ENCODE assay signal across 8 cellular contexts in genomic region chr15:66356069-66356358, GRCh38. TPM values are rescaled to one million over a fixed set of nuclear protein-coding genes. Genes with fewer than 3 reads are reported as not detected.
DNase-seq lines count a peak whose midpoint lies in the region; ATAC-seq and TF ChIP-seq lines count a peak whose summit lies in the region.

No MANE protein-coding gene starts in this region.

- H3K27ac ChIP-seq in body of pancreas, result peak overlapping the region; percentile 20 to 78 (median 74)
- peak overlapping the region; percentile 85 for H3K27ac ChIP-seq in muscle layer of colon (ENCODE audit: low read depth, low read length)

- 5 to 11% methylated on average over 12 of the region's 12 CpGs for WGBS in body of pancreas, 2 donors

- H3K36me3 ChIP-seq in BJ (ENCODE audit: control insufficient read depth, insufficient read depth, low read length) (no peaks in the 10 kb centered on the region), body of pancreas (replicated peaks in 1 of 2; ENCODE audit: insufficient read depth in 1 of 2, low read depth in 2 of 2) (no peaks in the 10 kb centered on the region), muscle layer of colon (ENCODE audit: insufficient read depth, low read length) (no peaks in the 10 kb centered on the region)

- H3K9me3 ChIP-seq in body of pancreas (no peaks in the 10 kb centered on the region), muscle layer of colon (ENCODE audit: low read length) (no peaks in the 10 kb centered on the region)

- DNase-seq in BJ (ENCODE audit: low read depth) (no peak), HFF-Myc (ENCODE audit: extremely low read depth, low read depth) (no peak), body of pancreas (no peak)
- no peak for DNase-seq in stimulated activated CD4-positive, alpha-beta T cell treated with anti-CD3 and anti-CD28 coated beads, Interleukin-2, amount 100 ng/mL, for 48 hours

- ATAC-seq in body of pancreas (no peak), HG02884 (IDR thresholded peaks at IDR 0.05; ENCODE audit: unreplicated experiment) (no peak), HG03196 (IDR thresholded peaks at IDR 0.05; ENCODE audit: unreplicated experiment) (no peak), HG02763 (IDR thresholded peaks at IDR 0.05; ENCODE audit: unreplicated experiment) (no peak)

- intact Hi-C loops in body of pancreas (cut with DNase I), result no loop called here

- TF ChIP-seq POLR2A in body of pancreas (IDR thresholded peaks at IDR 0.05), result no peak

- no peak for TF ChIP-seq CTCF in BJ (IDR thresholded peaks at IDR 0.05; ENCODE audit: insufficient read depth, low read depth, low read length)
- no peak for TF ChIP-seq CTCF in HFF-Myc (IDR thresholded peaks at IDR 0.05; ENCODE audit: low read depth, low read length, missing control alignments)
- TF ChIP-seq CTCF in body of pancreas (IDR thresholded peaks at IDR 0.05), result no peak

- POLR2A ChIA-PET in BJ (lab: Charles Lee), result interaction anchor here (0.5 to 0.7 kb wide), 4 partner anchors 31 to 894 kb away, joined by 3 to 7 read pairs (median 4); partner anchors contain the start of gene MAP2K1

- no peaks in the 10 kb centered on the region for H3K27me3 ChIP-seq in BJ (ENCODE audit: control insufficient read depth, insufficient read depth, low read length)
- H3K27me3 ChIP-seq in body of pancreas, result no peaks in the 10 kb centered on the region
- no peaks in the 10 kb centered on the region for H3K27me3 ChIP-seq in muscle layer of colon (ENCODE audit: control insufficient read depth in 1 of 2, insufficient read depth in 2 of 2, low read length in 2 of 2)

- H3K4me1 ChIP-seq in body of pancreas (peaks cover 4% of the 10 kb centered on the region), muscle layer of colon (ENCODE audit: insufficient read depth, low read length) (peaks cover 5% of the 10 kb centered on the region)

- peak overlapping the region; percentile 82 for H3K9ac ChIP-seq in muscle layer of colon (ENCODE audit: low read length)

- CTCF ChIA-PET in BJ (lab: Yijun Ruan, JAX), result interaction anchor here (1.5 kb wide), 1 partner anchor 31 kb away, joined by 3 read pairs; the partner anchor contains the start of gene MAP2K1

- H3K4me3 ChIP-seq in BJ (ENCODE audit: low read depth, low read length), result peak overlapping the region; percentile 74
- peak overlapping the region; percentile 86 for H3K4me3 ChIP-seq in HFF-Myc (replicated peaks; ENCODE audit: low read depth, low read length)
- peak overlapping the region; percentile 32 for H3K4me3 ChIP-seq in body of pancreas
- peak overlapping the region; percentile 76 to 81 for H3K4me3 ChIP-seq in muscle layer of colon (ENCODE audit: low read depth in 1 of 2, low read length in 2 of 2)

RNA-seq across cellular contexts. Expression of gene TIPIN, which starts 0.5 kb away (rescaled TPM):
- 3.0 and 6.8 TPM in 2 replicates for polyA plus RNA-seq in BJ (2011; rRNA removed)
- polyA minus RNA-seq in BJ (2011; rRNA and poly(A)+ RNA removed), result 1.8 and 1.9 TPM in 2 replicates
- total RNA-seq in body of pancreas, result 1 to 10 TPM; 2.9 to 6.6 TPM

RNA-seq across cellular contexts. Expression of gene MAP2K1, which starts 30.7 kb away (rescaled TPM):
- polyA plus RNA-seq in BJ (2011; rRNA removed), result 19.0 and 21.8 TPM in 2 replicates
- polyA minus RNA-seq in BJ (2011; rRNA and poly(A)+ RNA removed), result 10.7 and 15.7 TPM in 2 replicates
- total RNA-seq in body of pancreas, result 10 to 100 TPM; 25.2 to 29.0 TPM

Comparison
In these comparisons a context has a peak if more than half of its experiments do, and no peak if none do; other contexts are left out.
1. H3K4me3 ChIP-seq: peak in every context shown above with its lines; median percentile 86 in HFF-Myc; 78 in muscle layer of colon; 74 in BJ; 32 in body of pancreas.